ENCODE assay signal across 16 cellular contexts in genomic region chr5:158928405-158928804, GRCh38.
"Had no signal": no experiment of that assay in that cellular context is flagged by ENCODE, and none has a peak within 500 bp of the region (broad histone marks: within the 10 kb centered on the region; RNA-seq: fewer than 3 reads in every experiment).

No MANE protein-coding gene starts in this region.

- ATAC-seq: activated CD8-positive, alpha-beta T cell treated with anti-CD3 and anti-CD28 coated beads, Interleukin-2, amount 10 ng/mL, durations not matched to agents 7 days and 5 days; activated T-cell treated with anti-CD3 and anti-CD28 coated beads, Interleukin-2, amount 50 U/mL, for 4 hours; foreskin keratinocyte; naive thymus-derived CD4-positive, alpha-beta T cell; psoas muscle; right cardiac atrium had no signal

- H3K4me1 ChIP-seq: colonic mucosa, foreskin keratinocyte, psoas muscle, stomach, testis had no signal

- H3K9me3 ChIP-seq: colonic mucosa, ovary, psoas muscle, stomach, testis had no signal

- DNase-seq: activated CD4-positive, alpha-beta T cell treated with anti-CD3 and anti-CD28 coated beads, Interleukin-2, amount 10 ng/mL, durations not matched to agents 24 days and 14 days; activated CD8-positive, alpha-beta T cell treated with anti-CD3 and anti-CD28 coated beads, Interleukin-2, amount 10 ng/mL, durations not matched to agents 7 days and 5 days; activated naive CD4-positive, alpha-beta T cell treated with anti-CD3 and anti-CD28 coated beads, Interleukin-2, amount 10 ng/mL, durations not matched to agents 7 days and 5 days; activated T-cell treated with anti-CD3 and anti-CD28 coated beads, Interleukin-2, amount 50 U/mL, for 4 hours; aorta; colonic mucosa; foreskin keratinocyte; mesendoderm; naive thymus-derived CD4-positive, alpha-beta T cell; ovary; psoas muscle; right cardiac atrium; stimulated activated CD4-positive, alpha-beta T cell treated with anti-CD3 and anti-CD28 coated beads, Interleukin-2, amount 100 ng/mL, for 24 hours; stomach; testis had no signal

- H3K4me2 ChIP-seq: hepatocyte had no signal

- H2AFZ ChIP-seq: hepatocyte had no signal

- H3K27ac ChIP-seq: colonic mucosa, foreskin keratinocyte, hepatocyte, ovary, psoas muscle, stomach, testis had no signal

- H3K27me3 ChIP-seq: colonic mucosa, ovary, testis had no signal

- H3K79me2 ChIP-seq: hepatocyte had no signal

- H3K36me3 ChIP-seq: colonic mucosa, ovary, stomach had no signal

- H3K4me3 ChIP-seq: colonic mucosa, hepatocyte, ovary, psoas muscle, stomach, testis had no signal
